Comparison of ENCODE assay signal across 1 cellular context in genomic region chr6:157155838-157156237, GRCh38.
TF ChIP-seq lines count a peak whose summit lies in the region.

No MANE protein-coding gene starts in this region.

TF ChIP-seq in GM23338, 12 proteins besides CTCF, POLR2A, EP300 and RAD21 (continued from another document):
- TF ChIP-seq ZNF462 (CRISPR knock-in tag; IDR thresholded peaks at IDR 0.05) (no peak), STAT1 (IDR thresholded peaks at IDR 0.05; ENCODE audit: unreplicated experiment) (no peak)
